12 cellular contexts compared by ENCODE assay signal in genomic region chr17:39664581-39665561, GRCh38. TPM values are rescaled to one million over a fixed set of nuclear protein-coding genes. Genes with fewer than 3 reads are reported as not detected.
DNase-seq lines count a peak whose midpoint lies in the region; ATAC-seq and TF ChIP-seq lines count a peak whose summit lies in the region.
"Had no signal": no experiment of that assay in that cellular context is flagged by ENCODE, and none has a peak within 500 bp of the region (broad histone marks: within the 10 kb centered on the region; RNA-seq: fewer than 3 reads in every experiment).

TCAP (plus strand) TSS chr17:39665349; CDS start chr17:39665360, 11 bp downstream.

- ATAC-seq in GM23338 (no peak), WTC11 (no peak), HG02852 (IDR thresholded peaks at IDR 0.05; ENCODE audit: unreplicated experiment) (no peak)
- ATAC-seq in stimulated activated memory B cell treated with anti-CD40 and anti-IgM and Interleukin-4, amounts not matched to agents 10 μg/mL and 1 μg/mL and 100 μg/mL, for 72 hours: no peak

- H3K9me3 Mint-ChIP-seq in GM23338 (no peaks in the 10 kb centered on the region; the same call in 2 of the 3 replicates), WTC11 (no peaks in the 10 kb centered on the region)
- H3K9me3 Mint-ChIP-seq in stimulated activated memory B cell treated with anti-CD40 and anti-IgM and Interleukin-4, amounts not matched to agents 10 μg/mL and 1 μg/mL and 100 μg/mL, for 72 hours: no peaks in the 10 kb centered on the region

- POLR2A ChIA-PET in WTC11 (lab: Charles Lee): no interaction called here

- peaks cover 22% of the 10 kb centered on the region for H3K27me3 Mint-ChIP-seq in GM23338 (ENCODE audit: insufficient read depth, low read depth, poor library complexity)
- peaks cover 38% of the 10 kb centered on the region for H3K27me3 Mint-ChIP-seq in WTC11 (ENCODE audit: low read depth)
- peaks cover 40% of the 10 kb centered on the region for H3K27me3 Mint-ChIP-seq in stimulated activated memory B cell treated with anti-CD40 and anti-IgM and Interleukin-4, amounts not matched to agents 10 μg/mL and 1 μg/mL and 100 μg/mL, for 72 hours

- H3K4me3 Mint-ChIP-seq in GM23338: peak within 1 kb of the TSS; percentile 59
- peak within 1 kb of the TSS; percentile 60 for H3K4me3 Mint-ChIP-seq in WTC11
- peak within 1 kb of the TSS; percentile 59 for H3K4me3 Mint-ChIP-seq in stimulated activated memory B cell treated with anti-CD40 and anti-IgM and Interleukin-4, amounts not matched to agents 10 μg/mL and 1 μg/mL and 100 μg/mL, for 72 hours

- H3K36me3 ChIP-seq in GM23338 (ENCODE audit: insufficient read depth): no peaks in the 10 kb centered on the region
- H3K36me3 ChIP-seq in iPS-18a (ENCODE audit: control insufficient read depth, low read depth, low read length): peaks cover 3% of the 10 kb centered on the region

- H3K4me1 Mint-ChIP-seq in GM23338 (peaks cover 47% of the 10 kb centered on the region), WTC11 (peaks cover 51% of the 10 kb centered on the region)
- peaks cover 42% of the 10 kb centered on the region for H3K4me1 Mint-ChIP-seq in stimulated activated memory B cell treated with anti-CD40 and anti-IgM and Interleukin-4, amounts not matched to agents 10 μg/mL and 1 μg/mL and 100 μg/mL, for 72 hours

- no peaks in the 10 kb centered on the region; the same call in 1 of the 2 replicates for H4K20me1 ChIP-seq in GM23338 (replicated peaks; ENCODE audit: insufficient read depth)

- H3K36me3 Mint-ChIP-seq in GM23338 (ENCODE audit: low read depth) (peaks cover 14% of the 10 kb centered on the region; the same call in 2 of the 3 replicates), WTC11 (peaks cover 8% of the 10 kb centered on the region)
- peaks cover 22% of the 10 kb centered on the region for H3K36me3 Mint-ChIP-seq in stimulated activated memory B cell treated with anti-CD40 and anti-IgM and Interleukin-4, amounts not matched to agents 10 μg/mL and 1 μg/mL and 100 μg/mL, for 72 hours

- H3K27me3 ChIP-seq in GM23338 (ENCODE audit: insufficient read depth) (peaks cover 41% of the 10 kb centered on the region), iPS-18a (ENCODE audit: control insufficient read depth, insufficient read depth, low read length) (peaks cover 31% of the 10 kb centered on the region)

- no peak within 1 kb of the TSS for H3K9ac ChIP-seq in iPS-18a (ENCODE audit: low read length)

- CTCF ChIA-PET in WTC11 (lab: Charles Lee): interaction anchor here (0.9 to 18.0 kb wide), 15 partner anchors 8 to 117 kb away, joined by 3 to 876 read pairs (median 6); partner anchors contain the start of genes ERBB2, MIEN1 and PPP1R1B

- no peaks in the 10 kb centered on the region for H3K79me2 ChIP-seq in GM23338 (replicated peaks; ENCODE audit: insufficient read depth)

- H3K4me3 ChIP-seq in GM23338: peak within 1 kb of the TSS; percentile 51; the same call in 1 of the 2 replicates
- H3K4me3 ChIP-seq in iPS-18a (ENCODE audit: low read length): peak within 1 kb of the TSS; percentile 8
- H3K4me3 ChIP-seq: mucosa of descending colon had no signal

- H3K9me3 ChIP-seq in iPS-18a (ENCODE audit: control insufficient read depth, low read depth, low read length): no peaks in the 10 kb centered on the region
- H3K9me3 ChIP-seq: mucosa of descending colon had no signal

- H3K27ac Mint-ChIP-seq in GM23338 (peak within 1 kb of the TSS; percentile 50), WTC11 (0 out of 2 replicates have a peak within 1 kb of the TSS, but pooled peaks have one; percentile 48)
- no peak within 1 kb of the TSS for H3K27ac Mint-ChIP-seq in stimulated activated memory B cell treated with anti-CD40 and anti-IgM and Interleukin-4, amounts not matched to agents 10 μg/mL and 1 μg/mL and 100 μg/mL, for 72 hours

- H3K4me2 ChIP-seq in GM23338: peak within 1 kb of the TSS; percentile 70

- H3K9me2 ChIP-seq in GM23338 (ENCODE audit: insufficient read depth): no peaks in the 10 kb centered on the region

- H3K27ac ChIP-seq in GM23338 (ENCODE audit: low read depth): no peak within 1 kb of the TSS
- H3K27ac ChIP-seq in iPS-18a (ENCODE audit: low read length): no peak within 1 kb of the TSS

- DNase-seq in GM23338 (ENCODE audit: low spot score) (peak; percentile 27), WTC11 (ENCODE audit: low spot score) (no peak), iPS-NIHi7 (ENCODE audit: extremely low spot score) (no peak)
- DNase-seq in stimulated activated CD4-positive, alpha-beta T cell treated with anti-CD3 and anti-CD28 coated beads, Interleukin-15, amount 100 ng/mL, for 24 hours: no peak
- DNase-seq: activated CD4-positive, alpha-beta T cell treated with anti-CD3 and anti-CD28 coated beads, Interleukin-2, amount 50 U/mL, for 4 hours; glutamatergic neuron; MV-4-11; small intestine had no signal

- TF ChIP-seq CTCF in GM23338 (conservative IDR thresholded peaks at IDR 0.05; ENCODE audit: low read depth in 2 of 2): no peak
- TF ChIP-seq CTCF in WTC11 (IDR thresholded peaks at IDR 0.05): no peak

- peaks cover 46% of the 10 kb centered on the region for H3K4me1 ChIP-seq in GM23338 (ENCODE audit: insufficient read depth)
- H3K4me1 ChIP-seq in iPS-18a (ENCODE audit: control insufficient read depth, low read depth, low read length): peaks cover 19% of the 10 kb centered on the region

- H2AFZ ChIP-seq in GM23338: no peak within 1 kb of the TSS

- peaks cover 3% of the 10 kb centered on the region for H3F3A ChIP-seq in GM23338 (replicated peaks; ENCODE audit: low read depth)

TF ChIP-seq in GM23338, 12 proteins besides CTCF, POLR2A, EP300 and RAD21 (continues in another document):
- no peak for TF ChIP-seq EZH2phosphoT487 (IDR thresholded peaks at IDR 0.05; ENCODE audit: unreplicated experiment)
- no peak for TF ChIP-seq NANOG (IDR thresholded peaks at IDR 0.05; ENCODE audit: borderline replicate concordance)
- no peak for TF ChIP-seq REST (IDR thresholded peaks at IDR 0.05; ENCODE audit: unreplicated experiment)

TF ChIP-seq in WTC11, 78 proteins besides CTCF, POLR2A, EP300 and RAD21:
- no peak for TF ChIP-seq ATF1 (CRISPR knock-in tag; IDR thresholded peaks at IDR 0.05)
- no peak for TF ChIP-seq ZNF425 (CRISPR knock-in tag; conservative IDR thresholded peaks at IDR 0.05)
- TF ChIP-seq E2F4 (CRISPR knock-in tag; IDR thresholded peaks at IDR 0.05; ENCODE audit: borderline replicate concordance, low read depth): no peak
- no peak for TF ChIP-seq GRHL2 (CRISPR knock-in tag; IDR thresholded peaks at IDR 0.05; ENCODE audit: insufficient replicate concordance, severe bottlenecking)
- no peak for TF ChIP-seq ZNF219 (CRISPR knock-in tag; IDR thresholded peaks at IDR 0.05; ENCODE audit: borderline replicate concordance)
- no peak for TF ChIP-seq TEAD4 (CRISPR knock-in tag; IDR thresholded peaks at IDR 0.05)
- no peak for TF ChIP-seq RORB (CRISPR knock-in tag; IDR thresholded peaks at IDR 0.05)
- TF ChIP-seq ZNF396 (CRISPR knock-in tag; IDR thresholded peaks at IDR 0.05; ENCODE audit: borderline replicate concordance): no peak
- no peak for TF ChIP-seq NR1H2 (CRISPR knock-in tag; IDR thresholded peaks at IDR 0.05)
- no peak for TF ChIP-seq MAX (CRISPR knock-in tag; IDR thresholded peaks at IDR 0.05)
- TF ChIP-seq TCF7 (CRISPR knock-in tag; IDR thresholded peaks at IDR 0.05; ENCODE audit: low read depth): no peak
- no peak for TF ChIP-seq ZNF138 (CRISPR knock-in tag; conservative IDR thresholded peaks at IDR 0.05)

RNA-seq across cellular contexts. Expression of gene TCAP, which starts in this region (rescaled TPM):
- 0.74 and 2.1 TPM in 2 replicates for total RNA-seq in GM23338 (2014; rRNA removed; shearing (Covaris generic))
- 0.61 and 0.80 TPM in 2 replicates for polyA plus RNA-seq in GM23338 (2016; fragmentation: Nextera tagmentation; extraction: Ambion mirVana)
- total RNA-seq in WTC11 (2021): 2.5 to 2.9 TPM (median 2.8 TPM) in 3 replicates
